ENCODE assay signal across 1 cellular context in the genomic region with DNA sequence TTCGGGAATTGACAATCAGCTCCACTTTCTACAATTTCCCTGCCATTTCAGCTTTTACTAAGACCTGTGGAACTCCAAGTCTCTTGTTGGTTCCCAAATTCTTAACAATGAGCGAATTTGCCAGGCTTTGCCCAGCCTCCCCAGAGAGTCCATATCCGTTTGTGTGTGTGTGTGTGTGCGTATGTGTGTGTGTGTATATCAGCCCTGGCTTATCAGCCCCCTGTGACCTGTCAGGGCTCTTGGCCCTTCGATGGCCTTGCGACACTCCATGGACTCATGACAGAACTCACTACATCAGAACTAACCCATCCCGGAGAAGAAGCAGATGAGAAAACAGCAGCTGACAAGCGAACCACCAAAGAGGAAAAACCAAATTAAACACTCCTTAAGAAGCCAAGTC.
TF ChIP-seq lines count a peak whose summit lies in the region.

No MANE protein-coding gene starts in this region.

TF ChIP-seq in IMR-90, 13 proteins besides CTCF, POLR2A, EP300 and RAD21:
- TF ChIP-seq, protein P1, sequence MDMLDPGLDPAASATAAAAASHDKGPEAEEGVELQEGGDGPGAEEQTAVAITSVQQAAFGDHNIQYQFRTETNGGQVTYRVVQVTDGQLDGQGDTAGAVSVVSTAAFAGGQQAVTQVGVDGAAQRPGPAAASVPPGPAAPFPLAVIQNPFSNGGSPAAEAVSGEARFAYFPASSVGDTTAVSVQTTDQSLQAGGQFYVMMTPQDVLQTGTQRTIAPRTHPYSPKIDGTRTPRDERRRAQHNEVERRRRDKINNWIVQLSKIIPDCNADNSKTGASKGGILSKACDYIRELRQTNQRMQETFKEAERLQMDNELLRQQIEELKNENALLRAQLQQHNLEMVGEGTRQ (IDR thresholded peaks at IDR 0.05; ENCODE audit: low read depth, low read length), result no peak
- TF ChIP-seq CHD1 (IDR thresholded peaks at IDR 0.05; ENCODE audit: low read depth, low read length) (no peak), MXI1 (IDR thresholded peaks at IDR 0.05; ENCODE audit: borderline replicate concordance, low read depth, low read length) (no peak), RFX5 (IDR thresholded peaks at IDR 0.05; ENCODE audit: low read depth, low read length) (no peak), MAZ (IDR thresholded peaks at IDR 0.05; ENCODE audit: borderline replicate concordance, low read depth, low read length) (no peak), MAFK (IDR thresholded peaks at IDR 0.05; ENCODE audit: low read depth, low read length) (no peak), NFE2L2 (IDR thresholded peaks at IDR 0.05; ENCODE audit: low read depth, low read length) (no peak), RCOR1 (IDR thresholded peaks at IDR 0.05; ENCODE audit: insufficient replicate concordance, low read length) (no peak), BHLHE40 (IDR thresholded peaks at IDR 0.05; ENCODE audit: low read depth, low read length) (no peak), FOS (IDR thresholded peaks at IDR 0.05; ENCODE audit: low read depth, low read length) (no peak), CEBPB (IDR thresholded peaks at IDR 0.05; ENCODE audit: low read depth, low read length) (no peak), SMC3 (IDR thresholded peaks at IDR 0.05; ENCODE audit: low read depth, low read length) (no peak)
- TF ChIP-seq, protein P2, sequence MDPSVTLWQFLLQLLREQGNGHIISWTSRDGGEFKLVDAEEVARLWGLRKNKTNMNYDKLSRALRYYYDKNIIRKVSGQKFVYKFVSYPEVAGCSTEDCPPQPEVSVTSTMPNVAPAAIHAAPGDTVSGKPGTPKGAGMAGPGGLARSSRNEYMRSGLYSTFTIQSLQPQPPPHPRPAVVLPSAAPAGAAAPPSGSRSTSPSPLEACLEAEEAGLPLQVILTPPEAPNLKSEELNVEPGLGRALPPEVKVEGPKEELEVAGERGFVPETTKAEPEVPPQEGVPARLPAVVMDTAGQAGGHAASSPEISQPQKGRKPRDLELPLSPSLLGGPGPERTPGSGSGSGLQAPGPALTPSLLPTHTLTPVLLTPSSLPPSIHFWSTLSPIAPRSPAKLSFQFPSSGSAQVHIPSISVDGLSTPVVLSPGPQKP (IDR thresholded peaks at IDR 0.05; ENCODE audit: borderline replicate concordance, low read depth, low read length), result no peak
